Comparison of ENCODE assay signal across 1 cellular context in genomic region chr10:97643586-97643985, GRCh38.
TF ChIP-seq lines count a peak whose summit lies in the region.

No MANE protein-coding gene starts in this region.

TF ChIP-seq in K562, 482 proteins besides CTCF, POLR2A, EP300 and RAD21:
- TF ChIP-seq ZNF707 (CRISPR knock-in tag; conservative IDR thresholded peaks at IDR 0.05), result no peak
- TF ChIP-seq PRMT5 (CRISPR knock-in tag; IDR thresholded peaks at IDR 0.05), result no peak
- TF ChIP-seq DNMT1 (IDR thresholded peaks at IDR 0.05), result no peak
- TF ChIP-seq ARNT (IDR thresholded peaks at IDR 0.05), result no peak
- no peak for TF ChIP-seq ARID3B (CRISPR knock-in tag; IDR thresholded peaks at IDR 0.05; ENCODE audit: borderline replicate concordance)
- no peak for TF ChIP-seq SIX5 (IDR thresholded peaks at IDR 0.05; ENCODE audit: borderline replicate concordance in 1 of 2, insufficient read depth in 1 of 2, low read depth in 1 of 2, low read length in 2 of 2)
- TF ChIP-seq E2F5 (CRISPR knock-in tag; IDR thresholded peaks at IDR 0.05), result no peak
- no peak for TF ChIP-seq ATF2 (CRISPR knock-in tag; IDR thresholded peaks at IDR 0.05)
- TF ChIP-seq ZNF124 (CRISPR knock-in tag; IDR thresholded peaks at IDR 0.05), result no peak
- no peak for TF ChIP-seq ZNF639 (CRISPR knock-in tag; conservative IDR thresholded peaks at IDR 0.05 in 1 of 2, IDR thresholded peaks at IDR 0.05 in 1 of 2)
- TF ChIP-seq KDM5B (IDR thresholded peaks at IDR 0.05; ENCODE audit: insufficient replicate concordance, low read depth, low read length), result no peak
- no peak for TF ChIP-seq FOXK1 (CRISPR knock-in tag; IDR thresholded peaks at IDR 0.05; ENCODE audit: borderline replicate concordance)
- no peak for TF ChIP-seq THRA (IDR thresholded peaks at IDR 0.05)
- TF ChIP-seq RFX5 (IDR thresholded peaks at IDR 0.05; ENCODE audit: low read depth, low read length), result no peak
